ENCODE assay signal across 12 cellular contexts in genomic region chr6:5190467-5190866, GRCh38.
A peak's percentile ranks its signal among the peaks of the same experiment; 100 is the strongest.
DNase-seq lines count a peak whose midpoint lies in the region; TF ChIP-seq lines count a peak whose summit lies in the region.
"Had no signal": no experiment of that assay in that cellular context is flagged by ENCODE, and none has a peak within 500 bp of the region (broad histone marks: within the 10 kb centered on the region; RNA-seq: fewer than 3 reads in every experiment).

No MANE protein-coding gene starts in this region.

- no peak overlapping the region for H3K14ac ChIP-seq in trophoblast cell (ENCODE audit: low read length)

- H3K27me3 ChIP-seq in trophoblast cell (ENCODE audit: insufficient read depth, low read length) (no peaks in the 10 kb centered on the region), uterus (no peaks in the 10 kb centered on the region)

- H3K9me3 ChIP-seq in trophoblast cell (ENCODE audit: insufficient read depth, low read depth, low read length), result no peaks in the 10 kb centered on the region
- H3K9me3 ChIP-seq in uterus, result no peaks in the 10 kb centered on the region

- H3K9ac ChIP-seq in trophoblast cell (ENCODE audit: low read length), result no peak overlapping the region

- no CpG with 5 or more reads among the region's 4 CpGs for WGBS in trophoblast cell (ENCODE audit: extremely low coverage, insufficient coverage, insufficient read length)

- H3K36me3 ChIP-seq in trophoblast cell (ENCODE audit: control insufficient read depth in 1 of 2, insufficient read depth in 2 of 2, low read length in 2 of 2) (peaks cover 0 to 1% of the 10 kb centered on the region in 2 experiments), uterus (no peaks in the 10 kb centered on the region)

- H3K4me3 ChIP-seq in fibroblast of mammary gland (ENCODE audit: control insufficient read depth, low read depth, low read length), result no peak overlapping the region
- H3K4me3 ChIP-seq in trophoblast cell (ENCODE audit: low read depth, low read length), result no peak overlapping the region
- no peak overlapping the region for H3K4me3 ChIP-seq in uterus

- no peak overlapping the region for H3K18ac ChIP-seq in trophoblast cell (ENCODE audit: low read length)

- no peak overlapping the region for H2AK5ac ChIP-seq in trophoblast cell (ENCODE audit: low read length)

- H3K4me1 ChIP-seq in trophoblast cell (ENCODE audit: control insufficient read depth in 1 of 2, insufficient read depth in 2 of 2, low read length in 2 of 2) (peaks cover 0 to 2% of the 10 kb centered on the region in 2 experiments), uterus (no peaks in the 10 kb centered on the region)

- H2AFZ ChIP-seq in trophoblast cell (ENCODE audit: insufficient read depth, low read length, poor library complexity), result no peak overlapping the region

- H3K4ac ChIP-seq in trophoblast cell (ENCODE audit: low read depth, low read length), result no peak overlapping the region

- H2BK12ac ChIP-seq in trophoblast cell (ENCODE audit: low read length), result no peak overlapping the region

- H3K79me1 ChIP-seq in trophoblast cell (ENCODE audit: low read length), result no peaks in the 10 kb centered on the region

- TF ChIP-seq POLR2A in uterus (IDR thresholded peaks at IDR 0.05), result no peak

- DNase-seq in GM03348 (ENCODE audit: low spot score), result peak; percentile 87
- DNase-seq in RPMI7951 (ENCODE audit: low read depth), result peak; percentile 77
- DNase-seq in fibroblast of mammary gland (ENCODE audit: low read depth), result peak; percentile 95
- DNase-seq in trophoblast cell, result peak; percentile 84 to 99
- no peak for DNase-seq in NCI-H1930 (lab: John Stamatoyannopoulos, UW)
- DNase-seq in NCI-H2171 (lab: John Stamatoyannopoulos, UW), result no peak
- DNase-seq in uterus, result no peak
- no peak for DNase-seq in middle frontal gyrus (ENCODE audit: extremely low spot score, low spot score)
- DNase-seq: cerebellar nuclear complex, GF-D8, NCI-H1048, SHP77 treated with DMSO at 0.1 percent for 48 hours had no signal

- no peak overlapping the region for H4K12ac ChIP-seq in trophoblast cell (ENCODE audit: low read depth, low read length)

- H3K4me2 ChIP-seq in trophoblast cell (ENCODE audit: low read length), result no peak overlapping the region

- no peak overlapping the region for H2BK120ac ChIP-seq in trophoblast cell (ENCODE audit: insufficient read depth, low read length, poor library complexity)

- intact Hi-C loops in uterus (cut with DNase I; ENCODE audit: low total_unique reads), result no loop called here

- H2BK5ac ChIP-seq in trophoblast cell (ENCODE audit: low read depth, low read length, poor library complexity), result no peak overlapping the region

- H4K8ac ChIP-seq in trophoblast cell (ENCODE audit: low read depth, low read length), result no peak overlapping the region

- peaks cover 2% of the 10 kb centered on the region for H3K79me2 ChIP-seq in trophoblast cell (ENCODE audit: control insufficient read depth, insufficient read depth, low read length, poor library complexity)

- H4K91ac ChIP-seq in trophoblast cell (ENCODE audit: low read depth, low read length), result no peak overlapping the region

- H3K27ac ChIP-seq in trophoblast cell (ENCODE audit: low read depth, low read length) (no peak overlapping the region), uterus (no peak overlapping the region)

- TF ChIP-seq CTCF in fibroblast of mammary gland (conservative IDR thresholded peaks at IDR 0.05; ENCODE audit: control insufficient read depth, insufficient read depth, low read depth, low read length) (no peak), uterus (IDR thresholded peaks at IDR 0.05) (no peak)

- H3K23ac ChIP-seq in trophoblast cell (ENCODE audit: low read length), result no peak overlapping the region

Comparison
In these comparisons a context has a peak if more than half of its experiments do, and no peak if none do; other contexts are left out.
1. DNase-seq: peak in GM03348 (single experiment), RPMI7951 (single experiment), fibroblast of mammary gland (single experiment) and trophoblast cell (2 of 2); none in NCI-H1930 (0 of 2), NCI-H2171 (single experiment), uterus (0 of 2) and middle frontal gyrus (single experiment).